8 cellular contexts compared by ENCODE assay signal in genomic region chr3:194089357-194090177, GRCh38. TPM values are rescaled to one million over a fixed set of nuclear protein-coding genes. Genes with fewer than 3 reads are reported as not detected.
DNase-seq lines count a peak whose midpoint lies in the region; ATAC-seq and TF ChIP-seq lines count a peak whose summit lies in the region.

No MANE protein-coding gene starts in this region.

- no peaks in the 10 kb centered on the region for H3K9me2 ChIP-seq in Karpas-422 (replicated peaks; ENCODE audit: insufficient read depth, low read length)

- H3K27ac ChIP-seq in Karpas-422 (ENCODE audit: low read length) (no peak overlapping the region), WERI-Rb-1 (no peak overlapping the region), heart left ventricle (peak overlapping the region in 2 of 12 donors; percentile 36 to 63)

- H3K4me3 ChIP-seq in Karpas-422 (ENCODE audit: low read length) (no peak overlapping the region), WERI-Rb-1 (ENCODE audit: low read depth, low read length) (no peak overlapping the region), heart left ventricle (no peak overlapping the region)

- peak overlapping the region; percentile 20 for H3K9ac ChIP-seq in Karpas-422 (ENCODE audit: low read length)

- intact Hi-C loops in heart left ventricle (cut with DNase I), result no loop called here

- no peak for TF ChIP-seq POLR2A in heart left ventricle (IDR thresholded peaks at IDR 0.05)

- H2AFZ ChIP-seq in Karpas-422 (ENCODE audit: low read length), result peak overlapping the region; percentile 77; the same call in 1 of the 2 replicates

- H3K27me3 ChIP-seq in Karpas-422 (ENCODE audit: low read length) (no peaks in the 10 kb centered on the region), WERI-Rb-1 (ENCODE audit: insufficient read depth, low read depth, severe bottlenecking) (no peaks in the 10 kb centered on the region), heart left ventricle (no peaks in the 10 kb centered on the region)

- 65 to 71% (median 69%) methylated on average over 12 to 18 of the region's 18 CpGs for WGBS in heart left ventricle, 4 donors

- no peaks in the 10 kb centered on the region for H3K79me2 ChIP-seq in Karpas-422 (ENCODE audit: low read length)

- H3K9me3 ChIP-seq in Karpas-422 (ENCODE audit: low read length) (no peaks in the 10 kb centered on the region), WERI-Rb-1 (ENCODE audit: severe bottlenecking) (no peaks in the 10 kb centered on the region), heart left ventricle (no peaks in the 10 kb centered on the region)

- no peaks in the 10 kb centered on the region for H3K36me3 ChIP-seq in Karpas-422 (ENCODE audit: insufficient read depth, low read length)
- no peaks in the 10 kb centered on the region for H3K36me3 ChIP-seq in WERI-Rb-1
- no peaks in the 10 kb centered on the region for H3K36me3 ChIP-seq in heart left ventricle

- no peak for TF ChIP-seq CTCF in WERI-Rb-1 (IDR thresholded peaks at IDR 0.05; ENCODE audit: low read depth, low read length)
- TF ChIP-seq CTCF in heart left ventricle (IDR thresholded peaks at IDR 0.05), result no peak

- no peaks in the 10 kb centered on the region for H4K20me1 ChIP-seq in Karpas-422 (ENCODE audit: insufficient read depth, low read depth, low read length)

- H3K4me1 ChIP-seq in Karpas-422 (ENCODE audit: low read length) (peaks cover 43% of the 10 kb centered on the region), heart left ventricle (peaks cover 0 to 25% (median 0%) of the 10 kb centered on the region in 12 donors)

- peak; percentile 91 for DNase-seq in DMS 273 (lab: John Stamatoyannopoulos, UW; ENCODE audit: unreplicated experiment)
- no peak for DNase-seq in Karpas-422
- DNase-seq in WERI-Rb-1, result peak; percentile 8
- DNase-seq in heart left ventricle, result peak in 4 of 5 donors; percentile 34 to 86 (median 75)
- DNase-seq in putamen (ENCODE audit: low spot score), result peak; percentile 75
- no peak for DNase-seq in NAMALWA (ENCODE audit: low spot score)

- ATAC-seq in GM21390 (IDR thresholded peaks at IDR 0.05; ENCODE audit: unreplicated experiment) (peak; percentile 51), heart left ventricle (peak in 3 of 4 donors; percentile 69 to 86 (median 86)), HG02588 (IDR thresholded peaks at IDR 0.05; ENCODE audit: unreplicated experiment) (no peak)

- peak overlapping the region; percentile 17 for H3K4me2 ChIP-seq in Karpas-422 (ENCODE audit: low read depth, low read length, poor library complexity, severe bottlenecking)

RNA-seq across cellular contexts. Expression of gene HES1, which starts 46.4 kb away (rescaled TPM):
- 17.4 and 20.2 TPM in 2 replicates for total RNA-seq in Karpas-422 (2014; rRNA removed; shearing (Covaris generic); ENCODE audit: low replicate concordance)
- 10 to 100 TPM in 7 of 9 donors, 1 to 10 TPM in 2; 9.2 to 32.3 (median 19.2) TPM for total RNA-seq in heart left ventricle
- 10 to 100 TPM in 1 of 2 donors, 1 to 10 TPM in 1; 9.2 to 11.7 TPM for polyA plus RNA-seq in heart left ventricle

Comparison
In these comparisons a context has a peak if more than half of its experiments do, and no peak if none do; other contexts are left out.
1. DNase-seq: peak in DMS 273 (single experiment), WERI-Rb-1 (single experiment), heart left ventricle (4 of 5) and putamen (single experiment); none in Karpas-422 (single experiment) and NAMALWA (single experiment).